Comparison of ENCODE assay signal across 8 cellular contexts in the genomic region with DNA sequence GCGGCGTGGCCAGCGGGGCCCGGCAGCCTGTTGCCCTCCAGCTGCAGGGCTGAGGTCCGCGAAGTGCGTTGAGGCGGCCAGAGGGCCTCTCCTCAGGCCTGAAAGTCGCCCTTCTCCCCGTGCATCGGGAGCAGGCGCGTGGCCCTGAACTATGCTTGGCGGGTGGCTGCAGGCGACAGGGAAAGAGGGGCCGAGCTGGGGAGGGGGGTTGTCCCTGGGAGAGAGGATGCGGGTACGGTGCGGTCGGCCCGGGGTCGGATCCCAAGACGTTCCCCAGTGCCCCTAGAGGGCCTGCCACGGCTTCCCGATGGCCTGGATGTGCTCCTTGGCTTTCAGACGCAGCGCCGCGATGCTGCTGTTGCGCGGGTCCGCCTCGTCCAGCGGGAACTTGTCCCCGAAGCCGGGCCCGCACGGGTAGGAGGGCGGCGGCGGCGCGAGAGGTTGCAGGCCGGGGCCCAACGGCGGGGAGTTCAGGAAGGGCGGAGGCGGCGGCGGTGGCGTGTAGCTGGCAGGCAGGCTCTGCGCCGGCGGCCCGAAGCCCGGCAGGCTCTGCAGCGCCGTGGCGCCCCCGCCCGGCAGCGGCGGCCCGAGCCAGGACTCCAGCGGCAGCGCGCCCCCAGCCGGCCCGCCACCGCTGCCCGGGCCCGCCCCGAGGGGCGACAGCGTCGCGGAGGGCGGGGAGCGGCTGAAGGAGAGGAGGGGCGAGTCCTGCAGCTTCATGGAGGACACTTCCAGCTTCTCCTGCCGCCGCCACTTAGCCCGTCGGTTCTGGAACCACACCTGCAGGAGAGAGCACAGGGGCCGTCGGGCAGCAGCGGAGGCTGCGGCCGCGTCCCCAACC. TPM values are rescaled to one million over a fixed set of nuclear protein-coding genes. Genes with fewer than 3 reads are reported as not detected.
DNase-seq lines count a peak whose midpoint lies in the region; ATAC-seq, FAIRE-seq and TF ChIP-seq lines count a peak whose summit lies in the region.

No MANE protein-coding gene starts in this region.

- no peak overlapping the region for H4K91ac ChIP-seq in H9 (ENCODE audit: insufficient read length, low read depth, low read length)
- no peak overlapping the region for H4K91ac ChIP-seq in H1 (replicated peaks; ENCODE audit: insufficient read length, low read length)
- no peak overlapping the region for H4K91ac ChIP-seq in neuronal stem cell (ENCODE audit: low read depth, low read length, poor library complexity)

- no peak overlapping the region for H2BK15ac ChIP-seq in H9 (ENCODE audit: low read depth, low read length)
- no peak overlapping the region for H2BK15ac ChIP-seq in H1 (ENCODE audit: low read length)
- no peak overlapping the region for H2BK15ac ChIP-seq in neuronal stem cell (ENCODE audit: low read length)

- CTCF ChIA-PET in H1 (lab: Charles Lee; ENCODE audit: partially characterized antibody), result interaction anchor here (0.7 to 15.5 kb wide), 16 partner anchors 9 to 161 kb away, joined by 3 to 129 read pairs (median 6); partner anchors contain the start of genes CPLX4 and GRP

- H3K4ac ChIP-seq in H9 (ENCODE audit: low read depth, low read length), result no peak overlapping the region
- no peak overlapping the region for H3K4ac ChIP-seq in H1 (replicated peaks; ENCODE audit: insufficient read length, low read depth, low read length)
- no peak overlapping the region for H3K4ac ChIP-seq in neuronal stem cell (ENCODE audit: low read length)

- peaks cover 26 to 31% of the 10 kb centered on the region in 2 experiments for H3K4me1 Mint-ChIP-seq in H9

- H4K5ac ChIP-seq in H9 (ENCODE audit: insufficient read length, low read depth, low read length), result no peak overlapping the region
- H4K5ac ChIP-seq in H1 (ENCODE audit: insufficient read length, low read depth, low read length), result no peak overlapping the region

- H2BK20ac ChIP-seq in H9 (ENCODE audit: low read depth, low read length, poor library complexity, severe bottlenecking) (no peak overlapping the region), H1 (ENCODE audit: low read length) (no peak overlapping the region)

- no peaks in the 10 kb centered on the region for H3K79me1 ChIP-seq in H9 (ENCODE audit: insufficient read depth, low read depth, low read length, poor library complexity, severe bottlenecking)
- no peaks in the 10 kb centered on the region for H3K79me1 ChIP-seq in H1 (ENCODE audit: low read depth, low read length)
- peaks cover 2% of the 10 kb centered on the region for H3K79me1 ChIP-seq in neuronal stem cell (ENCODE audit: low read depth, low read length)

- H3K79me2 ChIP-seq in H9 (ENCODE audit: insufficient read depth, low read length), result no peaks in the 10 kb centered on the region
- no peaks in the 10 kb centered on the region for H3K79me2 ChIP-seq in H1 (ENCODE audit: control insufficient read depth in 1 of 2, insufficient read depth in 2 of 2, low read length in 2 of 2)

- no peak overlapping the region for H3K18ac ChIP-seq in H9 (ENCODE audit: insufficient read length, low read depth, low read length)
- H3K18ac ChIP-seq in H1 (ENCODE audit: extremely low read depth, low read length), result peak overlapping the region; percentile 83
- H3K18ac ChIP-seq in neuronal stem cell (ENCODE audit: low read length), result peak overlapping the region; percentile 84

- H3K27me3 ChIP-seq in H9 (ENCODE audit: insufficient read depth, low read length) (peaks cover 84% of the 10 kb centered on the region), Peyer's patch (peaks cover 0 to 81% of the 10 kb centered on the region in 2 donors), H1 (replicated peaks in 1 of 4; ENCODE audit: control insufficient read depth in 3 of 4, extremely low read depth in 1 of 4, insufficient read depth in 3 of 4, low read length in 3 of 4) (peaks cover 88 to 98% (median 93%) of the 10 kb centered on the region in 4 experiments), neuronal stem cell (ENCODE audit: control insufficient read depth in 3 of 3, insufficient read depth in 3 of 3, low read depth in 1 of 3, low read length in 3 of 3) (peaks cover 3 to 98% (median 43%) of the 10 kb centered on the region in 3 experiments)

- TF ChIP-seq POLR2A in Peyer's patch (IDR thresholded peaks at IDR 0.05), result no peak
- TF ChIP-seq POLR2A in H1 (IDR thresholded peaks at IDR 0.05; ENCODE audit: control extremely low read depth in 1 of 2, low read depth in 2 of 2, low read length in 2 of 2), result no peak

- no peak for ATAC-seq in HG03457 (IDR thresholded peaks at IDR 0.05; ENCODE audit: unreplicated experiment)

- H2BK12ac ChIP-seq in H9 (ENCODE audit: insufficient read length, low read depth, low read length) (no peak overlapping the region), H1 (ENCODE audit: low read depth, low read length) (peak overlapping the region; percentile 50; the same call in 1 of the 2 replicates), neuronal stem cell (ENCODE audit: low read length) (peak overlapping the region; percentile 9)

- H3K56ac ChIP-seq in H9 (ENCODE audit: insufficient read length, low read depth, low read length), result no peak overlapping the region
- no peak overlapping the region for H3K56ac ChIP-seq in H1 (replicated peaks; ENCODE audit: insufficient read length, low read depth, low read length)

- peaks cover 19% of the 10 kb centered on the region for H3K23me2 ChIP-seq in H9 (ENCODE audit: insufficient read length, low read depth, low read length, poor library complexity, severe bottlenecking)
- H3K23me2 ChIP-seq in H1 (ENCODE audit: low read depth, low read length), result peaks cover 21% of the 10 kb centered on the region; the same call in 1 of the 2 replicates

- H2AK5ac ChIP-seq in H9 (ENCODE audit: insufficient read length, low read length) (no peak overlapping the region), H1 (ENCODE audit: low read depth, low read length) (no peak overlapping the region), neuronal stem cell (ENCODE audit: low read depth, low read length) (peak overlapping the region; percentile 45)

- peak overlapping the region; percentile 60 to 73 for H3K4me3 Mint-ChIP-seq in H9

- no peak for FAIRE-seq in H1 (lab: Jason Lieb, UNC)

- H3K9me3 Mint-ChIP-seq in H9, result no peaks in the 10 kb centered on the region; a peak in 1 of 5 replicates

- no peaks in the 10 kb centered on the region; a peak in 1 of 7 replicates for H3K36me3 Mint-ChIP-seq in H9 (ENCODE audit: insufficient read depth in 1 of 3, low read depth in 3 of 3)

- H3K9me3 ChIP-seq in H9 (ENCODE audit: control insufficient read depth, low read depth, low read length) (no peaks in the 10 kb centered on the region), Peyer's patch (peaks cover 0 to 4% (median 0%) of the 10 kb centered on the region in 4 donors), H1 (ENCODE audit: insufficient read depth in 2 of 2, low read depth in 1 of 2, low read length in 1 of 2) (no peaks in the 10 kb centered on the region), neuronal stem cell (replicated peaks in 1 of 2; ENCODE audit: control insufficient read depth in 2 of 2, insufficient read depth in 1 of 2, low read depth in 1 of 2, low read length in 2 of 2) (peaks cover 9 to 27% of the 10 kb centered on the region in 2 donors)

- H3K36me3 ChIP-seq in Peyer's patch, result no peaks in the 10 kb centered on the region
- no peaks in the 10 kb centered on the region; a peak in 1 of 8 replicates for H3K36me3 ChIP-seq in H1 (ENCODE audit: control insufficient read depth in 2 of 4, insufficient read depth in 4 of 4, low read length in 3 of 4)
- peaks cover 0 to 22% of the 10 kb centered on the region in 2 donors for H3K36me3 ChIP-seq in neuronal stem cell (replicated peaks in 1 of 2; ENCODE audit: control insufficient read depth in 2 of 2, insufficient read depth in 2 of 2, low read length in 2 of 2)

- H3K4me3 ChIP-seq in Peyer's patch (peak overlapping the region in 3 of 4 donors; percentile 20 to 32 (median 21)), H1 (ENCODE audit: extremely low read depth in 1 of 4, insufficient read depth in 2 of 4, low read depth in 3 of 4, low read length in 4 of 4) (peak overlapping the region; percentile 51 to 67 (median 61)), neuronal stem cell (ENCODE audit: low read length in 2 of 2) (peak overlapping the region; percentile 38 to 52)

- H2BK5ac ChIP-seq in H9 (ENCODE audit: insufficient read length, low read length) (no peak overlapping the region), H1 (ENCODE audit: low read depth, low read length) (no peak overlapping the region), neuronal stem cell (ENCODE audit: low read length) (no peak overlapping the region)

- no peak overlapping the region for H2BK120ac ChIP-seq in H9 (ENCODE audit: low read depth, low read length, poor library complexity, severe bottlenecking)
- no peak overlapping the region for H2BK120ac ChIP-seq in H1 (replicated peaks; ENCODE audit: low read depth, low read length)
- no peak overlapping the region for H2BK120ac ChIP-seq in neuronal stem cell (ENCODE audit: low read depth, low read length)

- H3K27ac ChIP-seq in H9 (ENCODE audit: insufficient read length, low read depth, low read length), result no peak overlapping the region
- H3K27ac ChIP-seq in Peyer's patch, result no peak overlapping the region
- H3K27ac ChIP-seq in H1 (ENCODE audit: low read depth, low read length), result no peak overlapping the region
- no peak overlapping the region for H3K27ac ChIP-seq in neuronal stem cell (replicated peaks; ENCODE audit: low read length)

- no peak for TF ChIP-seq EP300 in H1 (IDR thresholded peaks at IDR 0.05; ENCODE audit: borderline replicate concordance in 1 of 2, low read depth in 2 of 2, low read length in 2 of 2)

- TF ChIP-seq CTCF in H9 (conservative IDR thresholded peaks at IDR 0.05) (peak; percentile 54; the same call in 2 of the 3 replicates), Peyer's patch (IDR thresholded peaks at IDR 0.05) (peak in 1 of 6 experiments; percentile 6), H1 (IDR thresholded peaks at IDR 0.05; ENCODE audit: control extremely low read depth in 1 of 3, insufficient read depth in 1 of 3, low read depth in 1 of 3, low read length in 3 of 3) (peak in 2 of 3 experiments; percentile 52 to 92; a peak in 3 of 4 replicates)

- TF ChIP-seq RAD21 in H1 (IDR thresholded peaks at IDR 0.05 in 1 of 2, conservative IDR thresholded peaks at IDR 0.05 in 1 of 2; ENCODE audit: low read depth in 2 of 2, low read length in 2 of 2), result peak in 1 of 2 experiments; percentile 47; a peak in 2 of 4 replicates

- no peak overlapping the region for H2AFZ ChIP-seq in H9 (ENCODE audit: low read length)
- peak overlapping the region; percentile 68 for H2AFZ ChIP-seq in H1 (ENCODE audit: low read length)
- H2AFZ ChIP-seq in neuronal stem cell (ENCODE audit: low read length), result peak overlapping the region; percentile 98

- H3K27ac Mint-ChIP-seq in H9, result no peak overlapping the region

- 0 out of 2 replicates have a peak, but pooled peaks cover 2% of the 10 kb centered on the region for H3K4me1 ChIP-seq in H9 (ENCODE audit: insufficient read depth, low read length)
- peaks cover 0 to 27% (median 14%) of the 10 kb centered on the region in 4 donors for H3K4me1 ChIP-seq in Peyer's patch
- peaks cover 0 to 44% (median 24%) of the 10 kb centered on the region in 4 experiments; a peak in 6 of 7 replicates for H3K4me1 ChIP-seq in H1 (replicated peaks in 1 of 4; ENCODE audit: control insufficient read depth in 3 of 4, insufficient read depth in 4 of 4, low read length in 3 of 4)
- peaks cover 0 to 12% of the 10 kb centered on the region in 2 donors for H3K4me1 ChIP-seq in neuronal stem cell (ENCODE audit: control insufficient read depth in 2 of 2, insufficient read depth in 1 of 2, low read depth in 1 of 2, low read length in 2 of 2)

- H4K20me1 ChIP-seq in H9 (ENCODE audit: control insufficient read depth, insufficient read depth, insufficient read length) (no peaks in the 10 kb centered on the region), H1 (replicated peaks in 1 of 2; ENCODE audit: control insufficient read depth in 1 of 2, insufficient read depth in 2 of 2, low read length in 2 of 2) (peaks cover 15 to 24% of the 10 kb centered on the region in 2 experiments)

- H3K27me3 Mint-ChIP-seq in H9 (ENCODE audit: low read depth), result peaks cover 97% of the 10 kb centered on the region

- H3K9ac ChIP-seq in H9 (ENCODE audit: extremely low read depth, insufficient read length, low read length), result no peak overlapping the region
- no peak overlapping the region for H3K9ac ChIP-seq in H1 (replicated peaks in 1 of 4; ENCODE audit: extremely low read depth in 1 of 4, low read depth in 3 of 4, low read length in 3 of 4)
- H3K9ac ChIP-seq in neuronal stem cell (ENCODE audit: low read depth, low read length, poor library complexity), result peak overlapping the region; percentile 40

- POLR2A ChIA-PET in H1 (lab: Charles Lee; ENCODE audit: partially characterized antibody), result interaction anchor here (1.0 to 1.6 kb wide), 2 partner anchors 16 to 48 kb away, joined by 3 read pairs; partner anchors contain the start of gene GRP

- no peak overlapping the region for H3T11ph ChIP-seq in H9 (ENCODE audit: low read length)

- DNase-seq in DMS153 (lab: John Stamatoyannopoulos, UW), result peak; percentile 20
- peak; percentile 89 for DNase-seq in H9
- DNase-seq in Peyer's patch, result peak in 1 of 3 donors; percentile 57
- DNase-seq in H1 (ENCODE audit: low read depth in 1 of 2, low spot score in 2 of 2), result peak in 1 of 2 experiments; percentile 89
- no peak for DNase-seq in neuronal stem cell (ENCODE audit: low spot score)
- DNase-seq in NCI-H2171 treated with DMSO at 0.1 percent for 48 hours (lab: John Stamatoyannopoulos, UW), result no peak
- no peak for DNase-seq in epidermal melanocyte (ENCODE audit: insufficient read length, low spot score)

- H4K8ac ChIP-seq in H9 (replicated peaks; ENCODE audit: insufficient read length, low read depth, low read length) (no peak overlapping the region), H1 (ENCODE audit: extremely low read depth, insufficient read depth, low read length) (no peak overlapping the region; the same call in 1 of the 2 replicates), neuronal stem cell (ENCODE audit: low read depth, low read length) (no peak overlapping the region)

- no CpG with 5 or more reads among the region's 90 CpGs for WGBS in H9 (ENCODE audit: extremely low coverage, insufficient read length, low lambda C conversion rate)
- WGBS in H1 (ENCODE audit: extremely low coverage in 1 of 2, insufficient coverage in 1 of 2, insufficient read length in 1 of 2, insufficient replicate concordance in 2 of 2, low coverage in 1 of 2, low lambda C conversion rate in 2 of 2, missing lambda C conversion rate in 1 of 2), 2 experiments, result 2% methylated on average over 48 of the region's 90 CpGs; no CpG with 5 or more reads in 1 of the 2 experiments
- WGBS in neuronal stem cell (ENCODE audit: extremely low coverage in 2 of 2, insufficient read length in 2 of 2, insufficient replicate concordance in 1 of 2), 2 donors, result no CpG with 5 or more reads among the region's 90 CpGs

- peak overlapping the region; percentile 41 for H3K4me2 ChIP-seq in H9 (ENCODE audit: insufficient read depth, insufficient read length, low read length)
- H3K4me2 ChIP-seq in H1 (ENCODE audit: insufficient read depth in 1 of 2, low read depth in 2 of 2, low read length in 2 of 2), result peak overlapping the region; percentile 82 to 83
- H3K4me2 ChIP-seq in neuronal stem cell (ENCODE audit: insufficient read depth, low read length, poor library complexity, severe bottlenecking), result no peak overlapping the region

- H3K14ac ChIP-seq in H9 (ENCODE audit: insufficient read depth, low read length) (no peak overlapping the region; the same call in 1 of the 2 replicates), H1 (ENCODE audit: insufficient read length) (no peak overlapping the region), neuronal stem cell (ENCODE audit: low read length) (peak overlapping the region; percentile 58)

- H3K23ac ChIP-seq in H9 (ENCODE audit: insufficient read length, low read depth, low read length) (no peak overlapping the region), H1 (ENCODE audit: insufficient read length) (no peak overlapping the region), neuronal stem cell (ENCODE audit: low read depth, low read length, poor library complexity) (peak overlapping the region; percentile 71)

RNA-seq across cellular contexts. Expression of gene RAX, which starts 4.3 kb away (rescaled TPM):
- total RNA-seq in H9 (2021), result 0.37 TPM in 1 of 2 replicates, not detected in the other
- total RNA-seq in Peyer's patch, result not detected
- 0.52 and 0.80 TPM in 2 replicates for total RNA-seq in H1 (2021; fragmentation: NEBNext Ultra II Directional; extraction: Animal tissue kit (Norgen Biotek cat#: 25700))
- 0.12 and 0.36 TPM in 2 replicates for polyA plus RNA-seq in H1 (2011; rRNA removed)
- 0.18 TPM for polyA plus RNA-seq in H1 (2011; cell fraction: cytosol; rRNA removed)
- 0.83 TPM for polyA plus RNA-seq in H1 (2011; cell fraction: nucleus; rRNA removed)
- 0.09 to 0.31 TPM (median 0.22 TPM) in 3 of 4 replicates, not detected in the other for polyA plus RNA-seq in H1 (2012, experiment 1 of 2)
- 0.14 TPM for polyA plus RNA-seq in H1 (2012, experiment 2 of 2)
- 0.14 TPM for polyA plus RNA-seq in H1 (2013, experiment 1 of 2)
- polyA plus RNA-seq in H1 (2013, experiment 2 of 2), result 0.11 TPM
- not detected in 2 replicates for polyA minus RNA-seq in H1 (2011; rRNA and poly(A)+ RNA removed)
- polyA minus RNA-seq in H1 (2011; cell fraction: cytosol; rRNA and poly(A)+ RNA removed), result 0.59 TPM
- polyA minus RNA-seq in H1 (2011; cell fraction: nucleus; rRNA and poly(A)+ RNA removed), result 1.6 TPM
- polyA plus RNA-seq in neuronal stem cell (2013, experiment 1 of 2), result 96.1 TPM
- polyA plus RNA-seq in neuronal stem cell (2013, experiment 2 of 2), result 91.2 TPM

RNA-seq across cellular contexts. Expression of gene GRP, which starts 49.0 kb away (rescaled TPM):
- not detected in 2 replicates for total RNA-seq in H9 (2021)
- not detected for total RNA-seq in Peyer's patch
- not detected in 2 replicates for total RNA-seq in H1 (2021; fragmentation: NEBNext Ultra II Directional; extraction: Animal tissue kit (Norgen Biotek cat#: 25700))
- polyA plus RNA-seq in H1 (2011; rRNA removed), result not detected in 2 replicates
- not detected for polyA plus RNA-seq in H1 (2011; cell fraction: cytosol; rRNA removed)
- 0.14 TPM for polyA plus RNA-seq in H1 (2011; cell fraction: nucleus; rRNA removed)
- polyA plus RNA-seq in H1 (2012, experiment 1 of 2), result not detected in 4 replicates
- polyA plus RNA-seq in H1 (2012, experiment 2 of 2), result not detected
- not detected for polyA plus RNA-seq in H1 (2013, experiment 1 of 2)
- not detected for polyA plus RNA-seq in H1 (2013, experiment 2 of 2)
- not detected in 2 replicates for polyA minus RNA-seq in H1 (2011; rRNA and poly(A)+ RNA removed)
- polyA minus RNA-seq in H1 (2011; cell fraction: cytosol; rRNA and poly(A)+ RNA removed), result not detected
- polyA minus RNA-seq in H1 (2011; cell fraction: nucleus; rRNA and poly(A)+ RNA removed), result not detected
- polyA plus RNA-seq in neuronal stem cell (2013, experiment 1 of 2), result 0.46 TPM
- polyA plus RNA-seq in neuronal stem cell (2013, experiment 2 of 2), result 0.36 TPM

RNA-seq across cellular contexts. Expression of gene CPLX4, which starts 49.5 kb away (rescaled TPM):
- total RNA-seq in H9 (2021) (not detected in 2 replicates), Peyer's patch (not detected)
- not detected in 2 replicates for total RNA-seq in H1 (2021; fragmentation: NEBNext Ultra II Directional; extraction: Animal tissue kit (Norgen Biotek cat#: 25700))
- polyA plus RNA-seq in H1 (2011; rRNA removed), result not detected in 2 replicates
- polyA plus RNA-seq in H1 (2011; cell fraction: cytosol; rRNA removed), result not detected
- polyA plus RNA-seq in H1 (2011; cell fraction: nucleus; rRNA removed), result not detected
- not detected in 4 replicates for polyA plus RNA-seq in H1 (2012, experiment 1 of 2)
- not detected for polyA plus RNA-seq in H1 (2012, experiment 2 of 2)
- polyA plus RNA-seq in H1 (2013, experiment 1 of 2), result not detected
- not detected for polyA plus RNA-seq in H1 (2013, experiment 2 of 2)
- not detected in 2 replicates for polyA minus RNA-seq in H1 (2011; rRNA and poly(A)+ RNA removed)
- not detected for polyA minus RNA-seq in H1 (2011; cell fraction: cytosol; rRNA and poly(A)+ RNA removed)
- polyA minus RNA-seq in H1 (2011; cell fraction: nucleus; rRNA and poly(A)+ RNA removed), result not detected
- polyA plus RNA-seq in neuronal stem cell (2013, experiment 1 of 2), result 0.60 TPM
- polyA plus RNA-seq in neuronal stem cell (2013, experiment 2 of 2), result 0.43 TPM

Comparison
In these comparisons a context has a peak if more than half of its experiments do, and no peak if none do; other contexts are left out.
1. DNase-seq: peak in DMS153 (single experiment) and H9 (single experiment); none in neuronal stem cell (single experiment), NCI-H2171 treated with DMSO at 0.1 percent for 48 hours (single experiment) and epidermal melanocyte (single experiment).
2. Peak in every context shown above with its lines, with median percentiles within 50 percentile points of each other: H3K4me3 ChIP-seq.